30 cellular contexts compared by ENCODE assay signal in the genomic region with DNA sequence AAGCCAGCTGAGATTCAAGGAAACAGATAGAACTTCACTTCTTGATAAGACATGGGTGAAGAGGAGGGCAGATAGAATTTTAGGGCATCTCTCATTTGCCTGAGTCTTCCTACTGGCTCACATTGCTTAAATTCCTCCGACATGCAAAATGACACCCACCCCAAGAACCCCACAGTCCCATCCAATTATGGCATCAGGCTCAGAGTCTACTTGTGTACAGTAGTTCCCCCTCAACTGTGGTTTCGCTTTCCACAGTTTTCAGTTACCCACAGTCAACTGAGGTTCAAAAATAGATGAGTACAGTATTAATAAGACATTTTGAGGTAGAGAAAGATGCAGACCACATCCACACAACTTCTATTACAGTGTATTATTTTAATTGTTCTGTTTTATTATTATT.
"Had no signal": no experiment of that assay in that cellular context is flagged by ENCODE, and none has a peak within 500 bp of the region (broad histone marks: within the 10 kb centered on the region; RNA-seq: fewer than 3 reads in every experiment).

No MANE protein-coding gene starts in this region.

- H3K4me3 Mint-ChIP-seq: activated B cell treated with CpG ODN at 0.5 μM for 24 hours; activated CD4-positive, alpha-beta memory T cell treated with anti-CD3 and anti-CD28 coated beads for 36 hours; activated CD4-positive, alpha-beta T cell treated with anti-CD3 and anti-CD28 coated beads, Interleukin-2, amount 10 ng/mL, durations not matched to agents 24 days and 14 days; activated naive CD4-positive, alpha-beta T cell treated with anti-CD3 and anti-CD28 coated beads, Interleukin-2, amount 10 ng/mL, durations not matched to agents 7 days and 5 days; activated naive CD4-positive, alpha-beta T cell treated with anti-CD3 and anti-CD28 coated beads, Interleukin-2, amount 50 U/mL, for 24 hours; activated naive CD8-positive, alpha-beta T cell; activated naive CD8-positive, alpha-beta T cell treated with anti-CD3 and anti-CD28 coated beads, Interleukin-2, amount 10 ng/mL, durations not matched to agents 7 days and 5 days; activated naive CD8-positive, alpha-beta T cell treated with anti-CD3 and anti-CD28 coated beads, Interleukin-2, amount 50 U/mL, for 24 hours; activated T-cell treated with anti-CD3 and anti-CD28 coated beads, Interleukin-2, amount 50 U/mL, for 24 hours; brain; central memory CD8-positive, alpha-beta T cell; T-helper 1 cell treated with Interleukin-12 subunit alpha and Interleukin-12 subunit beta and Interleukin-4 antibody, amounts not matched to agents 30 μg/mL and 1 μg/mL, for 36 hours; T-helper 2 cell treated with Interferon-gamma antibody and Interleukin-4, amounts not matched to agents 5 μg/mL and 100 μg/mL, for 36 hours had no signal

- DNase-seq: activated B cell treated with CpG ODN at 0.5 μM for 24 hours; activated CD4-positive, alpha-beta memory T cell treated with anti-CD3 and anti-CD28 coated beads for 36 hours; activated CD4-positive, alpha-beta T cell treated with anti-CD3 and anti-CD28 coated beads for 4 hours; activated CD4-positive, alpha-beta T cell treated with anti-CD3 and anti-CD28 coated beads, Interleukin-2, amount 10 ng/mL, durations not matched to agents 24 days and 14 days; activated CD4-positive, alpha-beta T cell treated with anti-CD3 and anti-CD28 coated beads, Interleukin-2, amount 50 U/mL, for 1 hour; activated CD4-positive, alpha-beta T cell treated with anti-CD3 and anti-CD28 coated beads, Interleukin-2, amount 50 U/mL, for 4 hours; activated CD4-positive, CD25-positive, alpha-beta regulatory T cell treated with anti-CD3 and anti-CD28 coated beads, Interleukin-2, amount 50 U/mL, for 72 hours; activated CD8-positive, alpha-beta memory T cell treated with anti-CD3 and anti-CD28 coated beads, Interleukin-2, amount 50 U/mL, for 4 hours; activated effector memory CD4-positive, alpha-beta T cell treated with Interleukin-2 at 50 U/mL for 16 hours; activated gamma-delta T cell; activated naive CD4-positive, alpha-beta T cell treated with anti-CD3 and anti-CD28 coated beads, Interleukin-2, amount 10 ng/mL, durations not matched to agents 7 days and 5 days; activated naive CD4-positive, alpha-beta T cell treated with Interleukin-2 at 50 U/mL for 16 hours; activated naive CD8-positive, alpha-beta T cell treated with anti-CD3 and anti-CD28 coated beads, Interleukin-2, amount 10 ng/mL, durations not matched to agents 7 days and 5 days; activated naive CD8-positive, alpha-beta T cell treated with anti-CD3 and anti-CD28 coated beads, Interleukin-2, amount 50 U/mL, for 24 hours; activated T-cell treated with anti-CD3 and anti-CD28 coated beads, Interleukin-2, amount 50 U/mL, for 24 hours; activated T-cell treated with anti-CD3 and anti-CD28 coated beads, Interleukin-2, amount 50 U/mL, for 48 hours; cerebellar nuclear complex; T-helper 1 cell; T-helper 2 cell; T-helper 9 cell had no signal

- H3K27me3 ChIP-seq: ascending aorta, cardiac muscle cell had no signal

- H3K27ac Mint-ChIP-seq: activated B cell treated with CpG ODN at 0.5 μM for 24 hours; activated CD4-positive, alpha-beta memory T cell treated with anti-CD3 and anti-CD28 coated beads for 36 hours; activated CD4-positive, alpha-beta T cell treated with anti-CD3 and anti-CD28 coated beads, Interleukin-2, amount 10 ng/mL, durations not matched to agents 24 days and 14 days; activated naive CD4-positive, alpha-beta T cell treated with anti-CD3 and anti-CD28 coated beads, Interleukin-2, amount 10 ng/mL, durations not matched to agents 7 days and 5 days; activated naive CD4-positive, alpha-beta T cell treated with anti-CD3 and anti-CD28 coated beads, Interleukin-2, amount 50 U/mL, for 24 hours; activated naive CD8-positive, alpha-beta T cell; activated naive CD8-positive, alpha-beta T cell treated with anti-CD3 and anti-CD28 coated beads, Interleukin-2, amount 10 ng/mL, durations not matched to agents 7 days and 5 days; activated naive CD8-positive, alpha-beta T cell treated with anti-CD3 and anti-CD28 coated beads, Interleukin-2, amount 50 U/mL, for 24 hours; activated T-cell treated with anti-CD3 and anti-CD28 coated beads, Interleukin-2, amount 50 U/mL, for 24 hours; activated T-helper 2 cell treated with anti-CD3 and anti-CD28 coated beads, Interferon-gamma antibody, Interleukin-2, Interleukin-4, amounts not matched to agents 10 μg/mL and 5 μg/mL and 100 μg/mL, durations not matched to agents 14 hours and 24 hours and 36 hours; T-helper 1 cell treated with Interleukin-12 subunit alpha and Interleukin-12 subunit beta and Interleukin-4 antibody, amounts not matched to agents 30 μg/mL and 1 μg/mL, for 36 hours; T-helper 2 cell treated with Interferon-gamma antibody and Interleukin-4, amounts not matched to agents 5 μg/mL and 100 μg/mL, for 36 hours had no signal

- H3K9me3 Mint-ChIP-seq: activated CD4-positive, alpha-beta T cell treated with anti-CD3 and anti-CD28 coated beads, Interleukin-2, amount 10 ng/mL, durations not matched to agents 24 days and 14 days; activated naive CD4-positive, alpha-beta T cell treated with anti-CD3 and anti-CD28 coated beads, Interleukin-2, amount 10 ng/mL, durations not matched to agents 7 days and 5 days; T-helper 1 cell treated with Interleukin-12 subunit alpha and Interleukin-12 subunit beta and Interleukin-4 antibody, amounts not matched to agents 30 μg/mL and 1 μg/mL, for 36 hours had no signal

- H3K4me3 ChIP-seq: ascending aorta, cardiac muscle cell had no signal

- H3K27ac ChIP-seq: ascending aorta, cardiac muscle cell, VCaP had no signal

- H3K4me1 ChIP-seq: ascending aorta had no signal

- ATAC-seq: activated naive CD8-positive, alpha-beta T cell treated with anti-CD3 and anti-CD28 coated beads, Interleukin-2, amount 50 U/mL, for 24 hours had no signal

- H3K9me3 ChIP-seq: ascending aorta had no signal

- H3K27me3 Mint-ChIP-seq: activated B cell treated with CpG ODN at 0.5 μM for 24 hours; activated CD4-positive, alpha-beta memory T cell treated with anti-CD3 and anti-CD28 coated beads for 36 hours; activated CD4-positive, alpha-beta T cell treated with anti-CD3 and anti-CD28 coated beads, Interleukin-2, amount 10 ng/mL, durations not matched to agents 24 days and 14 days; activated naive CD4-positive, alpha-beta T cell treated with anti-CD3 and anti-CD28 coated beads, Interleukin-2, amount 10 ng/mL, durations not matched to agents 7 days and 5 days; activated naive CD4-positive, alpha-beta T cell treated with anti-CD3 and anti-CD28 coated beads, Interleukin-2, amount 50 U/mL, for 24 hours; activated naive CD8-positive, alpha-beta T cell; activated naive CD8-positive, alpha-beta T cell treated with anti-CD3 and anti-CD28 coated beads, Interleukin-2, amount 10 ng/mL, durations not matched to agents 7 days and 5 days; activated naive CD8-positive, alpha-beta T cell treated with anti-CD3 and anti-CD28 coated beads, Interleukin-2, amount 50 U/mL, for 24 hours; activated T-cell treated with anti-CD3 and anti-CD28 coated beads, Interleukin-2, amount 50 U/mL, for 24 hours; brain; central memory CD8-positive, alpha-beta T cell had no signal

- H3K4me1 Mint-ChIP-seq: activated B cell treated with CpG ODN at 0.5 μM for 24 hours; activated CD4-positive, alpha-beta T cell treated with anti-CD3 and anti-CD28 coated beads, Interleukin-2, amount 10 ng/mL, durations not matched to agents 24 days and 14 days; activated naive CD4-positive, alpha-beta T cell treated with anti-CD3 and anti-CD28 coated beads, Interleukin-2, amount 10 ng/mL, durations not matched to agents 7 days and 5 days; activated naive CD4-positive, alpha-beta T cell treated with anti-CD3 and anti-CD28 coated beads, Interleukin-2, amount 50 U/mL, for 24 hours; activated naive CD8-positive, alpha-beta T cell treated with anti-CD3 and anti-CD28 coated beads, Interleukin-2, amount 10 ng/mL, durations not matched to agents 7 days and 5 days; activated naive CD8-positive, alpha-beta T cell treated with anti-CD3 and anti-CD28 coated beads, Interleukin-2, amount 50 U/mL, for 24 hours; brain; central memory CD8-positive, alpha-beta T cell had no signal
